Comparison of ENCODE assay signal across 1 cellular context in the genomic region with DNA sequence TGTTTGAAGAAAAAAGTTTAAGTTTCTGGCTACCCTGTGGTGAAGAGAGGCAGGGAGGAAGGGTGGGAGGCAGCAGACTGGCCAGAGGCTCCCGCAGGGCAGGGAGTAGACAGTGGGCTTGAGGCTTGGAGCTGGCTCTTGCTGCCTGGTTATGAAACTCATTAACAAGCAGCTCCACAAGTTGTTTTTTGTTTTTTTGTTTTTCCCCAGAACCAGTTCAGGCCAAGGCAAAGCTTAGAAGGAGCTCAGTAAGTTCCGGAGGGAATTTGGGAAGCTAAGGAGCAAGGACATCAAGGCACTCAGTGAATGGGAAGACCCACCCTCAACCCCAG.
TF ChIP-seq lines count a peak whose summit lies in the region.

No MANE protein-coding gene starts in this region.

TF ChIP-seq in WTC11, 78 proteins besides CTCF, POLR2A, EP300 and RAD21:
- TF ChIP-seq, protein P1, sequence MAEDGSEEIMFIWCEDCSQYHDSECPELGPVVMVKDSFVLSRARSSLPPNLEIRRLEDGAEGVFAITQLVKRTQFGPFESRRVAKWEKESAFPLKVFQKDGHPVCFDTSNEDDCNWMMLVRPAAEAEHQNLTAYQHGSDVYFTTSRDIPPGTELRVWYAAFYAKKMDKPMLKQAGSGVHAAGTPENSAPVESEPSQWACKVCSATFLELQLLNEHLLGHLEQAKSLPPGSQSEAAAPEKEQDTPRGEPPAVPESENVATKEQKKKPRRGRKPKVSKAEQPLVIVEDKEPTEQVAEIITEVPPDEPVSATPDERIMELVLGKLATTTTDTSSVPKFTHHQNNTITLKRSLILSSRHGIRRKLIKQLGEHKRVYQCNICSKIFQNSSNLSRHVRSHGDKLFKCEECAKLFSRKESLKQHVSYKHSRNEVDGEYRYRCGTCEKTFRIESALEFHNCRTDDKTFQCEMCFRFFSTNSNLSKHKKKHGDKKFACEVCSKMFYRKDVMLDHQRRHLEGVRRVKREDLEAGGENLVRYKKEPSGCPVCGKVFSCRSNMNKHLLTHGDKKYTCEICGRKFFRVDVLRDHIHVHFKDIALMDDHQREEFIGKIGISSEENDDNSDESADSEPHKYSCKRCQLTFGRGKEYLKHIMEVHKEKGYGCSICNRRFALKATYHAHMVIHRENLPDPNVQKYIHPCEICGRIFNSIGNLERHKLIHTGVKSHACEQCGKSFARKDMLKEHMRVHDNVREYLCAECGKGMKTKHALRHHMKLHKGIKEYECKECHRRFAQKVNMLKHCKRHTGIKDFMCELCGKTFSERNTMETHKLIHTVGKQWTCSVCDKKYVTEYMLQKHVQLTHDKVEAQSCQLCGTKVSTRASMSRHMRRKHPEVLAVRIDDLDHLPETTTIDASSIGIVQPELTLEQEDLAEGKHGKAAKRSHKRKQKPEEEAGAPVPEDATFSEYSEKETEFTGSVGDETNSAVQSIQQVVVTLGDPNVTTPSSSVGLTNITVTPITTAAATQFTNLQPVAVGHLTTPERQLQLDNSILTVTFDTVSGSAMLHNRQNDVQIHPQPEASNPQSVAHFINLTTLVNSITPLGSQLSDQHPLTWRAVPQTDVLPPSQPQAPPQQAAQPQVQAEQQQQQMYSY (CRISPR knock-in tag; IDR thresholded peaks at IDR 0.05), result 0 out of 2 replicates have a peak, but pooled peaks have one; percentile 28
- TF ChIP-seq IRF2 (CRISPR knock-in tag; IDR thresholded peaks at IDR 0.05; ENCODE audit: borderline replicate concordance, low read depth), result no peak
TF ChIP-seq in WTC11: peak in this region for 1.
